In the genomic region with DNA sequence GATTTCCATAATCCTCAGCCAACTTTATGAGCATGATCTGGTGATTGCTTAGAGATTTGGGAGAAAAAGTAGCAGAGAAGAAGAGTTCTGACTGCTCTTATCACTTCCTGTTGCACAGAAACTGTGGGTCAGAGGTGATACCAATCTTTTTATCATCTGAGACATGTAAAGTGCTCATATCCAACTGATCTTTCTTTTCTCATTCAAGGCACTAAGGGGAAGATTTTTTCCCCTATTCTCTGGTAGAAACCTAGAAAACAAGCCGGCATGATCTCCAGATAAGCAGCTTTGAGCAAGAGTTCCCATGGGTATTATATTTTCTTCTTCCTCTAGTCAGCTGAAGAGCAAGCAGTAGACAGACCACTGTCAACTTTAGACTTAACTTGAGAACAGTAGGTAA, we compare ENCODE assay signal across 1 cellular context.
A peak's percentile ranks its signal among the peaks of the same experiment; 100 is the strongest.
TF ChIP-seq lines count a peak whose summit lies in the region.

No MANE protein-coding gene starts in this region.

TF ChIP-seq in K562, 482 proteins besides CTCF, POLR2A, EP300 and RAD21:
- TF ChIP-seq GABPA (tag; conservative IDR thresholded peaks at IDR 0.05; ENCODE audit: low read depth): peak; percentile 27; the same call in 1 of the 2 replicates
- TF ChIP-seq, protein P1, sequence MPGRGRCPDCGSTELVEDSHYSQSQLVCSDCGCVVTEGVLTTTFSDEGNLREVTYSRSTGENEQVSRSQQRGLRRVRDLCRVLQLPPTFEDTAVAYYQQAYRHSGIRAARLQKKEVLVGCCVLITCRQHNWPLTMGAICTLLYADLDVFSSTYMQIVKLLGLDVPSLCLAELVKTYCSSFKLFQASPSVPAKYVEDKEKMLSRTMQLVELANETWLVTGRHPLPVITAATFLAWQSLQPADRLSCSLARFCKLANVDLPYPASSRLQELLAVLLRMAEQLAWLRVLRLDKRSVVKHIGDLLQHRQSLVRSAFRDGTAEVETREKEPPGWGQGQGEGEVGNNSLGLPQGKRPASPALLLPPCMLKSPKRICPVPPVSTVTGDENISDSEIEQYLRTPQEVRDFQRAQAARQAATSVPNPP (IDR thresholded peaks at IDR 0.05; ENCODE audit: borderline replicate concordance, insufficient read depth, insufficient read length): no peak
- no peak for TF ChIP-seq NR2C1 (IDR thresholded peaks at IDR 0.05)
- 0 out of 2 replicates have a peak, but pooled peaks have one; percentile 44 for TF ChIP-seq NR2C1 (tag; IDR thresholded peaks at IDR 0.05)
- no peak for TF ChIP-seq NR2C2 (CRISPR knock-in tag; IDR thresholded peaks at IDR 0.05)
- peak; percentile 60 for TF ChIP-seq NR2C2 (tag; IDR thresholded peaks at IDR 0.05)
